Comparison of ENCODE assay signal across 8 cellular contexts in the genomic region with DNA sequence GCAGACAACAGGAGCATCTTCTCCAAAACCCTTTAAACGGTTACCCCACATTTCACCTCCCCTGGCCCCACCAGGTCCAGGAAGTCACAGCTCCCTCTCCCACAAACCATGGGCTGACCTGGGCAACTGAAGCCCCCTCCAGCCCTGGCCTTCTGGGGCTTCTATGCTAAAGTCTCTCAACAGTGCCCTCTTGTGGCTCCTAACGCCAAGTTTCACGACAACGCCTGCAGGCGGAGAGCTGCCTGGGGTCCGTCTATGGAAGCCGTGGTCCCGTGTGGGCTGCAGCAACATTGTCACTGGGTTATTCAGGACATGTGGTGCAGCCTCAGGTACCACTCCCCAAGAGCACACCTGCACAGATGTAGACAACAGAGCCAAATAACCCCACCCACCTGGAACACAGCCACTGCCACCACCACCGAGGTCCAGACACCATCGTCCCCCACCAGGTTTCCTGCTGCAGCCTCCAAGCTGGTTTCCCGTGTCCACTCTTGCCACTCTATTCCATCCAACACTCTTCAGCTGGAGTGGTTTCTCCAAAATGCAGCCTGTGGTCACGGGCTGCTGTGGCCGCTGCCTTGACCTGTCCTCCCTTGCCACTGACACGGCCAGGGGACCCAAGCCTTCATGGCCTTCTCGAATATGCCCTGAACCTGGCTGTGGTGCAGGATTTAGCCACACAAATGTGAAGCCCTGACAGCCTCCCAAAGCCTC. TPM values are rescaled to one million over a fixed set of nuclear protein-coding genes. Genes with fewer than 3 reads are reported as not detected.
DNase-seq lines count a peak whose midpoint lies in the region; ATAC-seq, FAIRE-seq and TF ChIP-seq lines count a peak whose summit lies in the region.

No MANE protein-coding gene starts in this region.

- DNase-seq in NCI-H2227 (lab: John Stamatoyannopoulos, UW; ENCODE audit: unreplicated experiment), result peak; percentile 27
- DNase-seq in NCI-H2227 treated with DMSO at 0.1 percent for 48 hours (lab: John Stamatoyannopoulos, UW), result no peak
- peak; percentile 73 for DNase-seq in SK-N-SH
- DNase-seq in cardiac fibroblast (ENCODE audit: low read depth in 2 of 2), result peak; percentile 26 to 40
- peak; percentile 24 to 43 for DNase-seq in memory B cell (ENCODE audit: low spot score in 2 of 2)
- no peak for DNase-seq in aorta
- DNase-seq in H54 (ENCODE audit: insufficient read length, low spot score), result no peak

- no peak for TF ChIP-seq EP300 in SK-N-SH (IDR thresholded peaks at IDR 0.05; ENCODE audit: borderline replicate concordance in 1 of 2, low read depth in 1 of 2, low read length in 1 of 2)

- no peak for TF ChIP-seq POLR2A in H54 (IDR thresholded peaks at IDR 0.05; ENCODE audit: low read depth, low read length)

- 55% methylated on average over 15 of the region's 15 CpGs for WGBS in SK-N-SH (ENCODE audit: low lambda C conversion rate)
- WGBS in aorta, 2 donors, result 42 to 43% methylated on average over 15 of the region's 15 CpGs

- H3K9me3 ChIP-seq in SK-N-SH (no peaks in the 10 kb centered on the region), aorta (ENCODE audit: control insufficient read depth, low read length) (no peaks in the 10 kb centered on the region)

- no peaks in the 10 kb centered on the region for H3K27me3 Mint-ChIP-seq in memory B cell

- H2AFZ ChIP-seq in SK-N-SH (ENCODE audit: low read depth), result no peak overlapping the region

- CTCF ChIA-PET in SK-N-SH (lab: Yijun Ruan, JAX), result interaction anchor here (0.6 to 1.6 kb wide), 11 partner anchors 12 to 733 kb away, joined by 3 to 6 read pairs (median 4); no protein-coding TSS in a partner anchor

- peak; percentile 47 for ATAC-seq in memory B cell (ENCODE audit: low read depth)
- ATAC-seq in aorta (ENCODE audit: low FRiP score), result peak; percentile 57
- no peak for ATAC-seq in GM19463 (IDR thresholded peaks at IDR 0.05; ENCODE audit: unreplicated experiment)

- FAIRE-seq in H54 (lab: Jason Lieb, UNC), result no peak

- no peak overlapping the region for H3K4me3 Mint-ChIP-seq in memory B cell

- H3K27ac Mint-ChIP-seq in memory B cell, result no peak overlapping the region

- H4K20me1 ChIP-seq in SK-N-SH (ENCODE audit: insufficient read depth), result no peaks in the 10 kb centered on the region

- H3K27ac ChIP-seq in SK-N-SH (ENCODE audit: low read depth in 2 of 2, low read length in 1 of 2) (no peak overlapping the region), aorta (ENCODE audit: low read depth in 1 of 2, low read length in 2 of 2) (no peak overlapping the region)

- H3K4me1 ChIP-seq in SK-N-SH (ENCODE audit: control insufficient read depth in 1 of 2, insufficient read depth in 2 of 2, low read depth in 1 of 2, low read length in 1 of 2), result no peaks in the 10 kb centered on the region
- no peaks in the 10 kb centered on the region for H3K4me1 ChIP-seq in aorta (ENCODE audit: control insufficient read depth in 1 of 2, insufficient read depth in 2 of 2, low read length in 2 of 2)

- no peaks in the 10 kb centered on the region for H3K36me3 ChIP-seq in SK-N-SH (replicated peaks in 1 of 2; ENCODE audit: control insufficient read depth in 1 of 2, insufficient read depth in 2 of 2, low read length in 1 of 2)
- H3K36me3 ChIP-seq in aorta (ENCODE audit: control insufficient read depth in 1 of 2, insufficient read depth in 2 of 2, low read length in 1 of 2), result no peaks in the 10 kb centered on the region

- TF ChIP-seq CTCF in SK-N-SH (IDR thresholded peaks at IDR 0.05) (peak; percentile 62), cardiac fibroblast (IDR thresholded peaks at IDR 0.05; ENCODE audit: low read depth, low read length) (peak; percentile 73)

- no peak overlapping the region; a peak in 1 of 4 replicates for H3K4me3 ChIP-seq in SK-N-SH (ENCODE audit: low read depth in 2 of 2, low read length in 1 of 2)
- H3K4me3 ChIP-seq in cardiac fibroblast (replicated peaks in 1 of 2; ENCODE audit: low read depth in 2 of 2, low read length in 2 of 2), result no peak overlapping the region
- H3K4me3 ChIP-seq in aorta (ENCODE audit: low read length in 2 of 2), result no peak overlapping the region

- H3F3A ChIP-seq in SK-N-SH (replicated peaks; ENCODE audit: insufficient read depth), result no peaks in the 10 kb centered on the region

- no peak overlapping the region for H3K9ac ChIP-seq in SK-N-SH

- H3K36me3 Mint-ChIP-seq in memory B cell, result no peaks in the 10 kb centered on the region

- no peaks in the 10 kb centered on the region for H3K27me3 ChIP-seq in SK-N-SH (ENCODE audit: insufficient read depth)
- H3K27me3 ChIP-seq in aorta (ENCODE audit: control insufficient read depth in 1 of 2, insufficient read depth in 2 of 2, low read length in 1 of 2), result no peaks in the 10 kb centered on the region

- H3K4me1 Mint-ChIP-seq in memory B cell, result peaks cover 3% of the 10 kb centered on the region

- intact Hi-C loops in aorta (cut with DNase I), result loop anchor here (2.0 to 5.0 kb wide), 2 partner anchors 735 to 736 kb away; no protein-coding TSS in a partner anchor

- POLR2A ChIA-PET in SK-N-SH (lab: Yijun Ruan, JAX), result no interaction called here

- H3K79me2 ChIP-seq in SK-N-SH (ENCODE audit: insufficient read depth), result no peaks in the 10 kb centered on the region

- TF ChIP-seq RAD21 in SK-N-SH (IDR thresholded peaks at IDR 0.05; ENCODE audit: low read length), result no peak

- H3K9me2 ChIP-seq in SK-N-SH, result no peaks in the 10 kb centered on the region

- H3K4me2 ChIP-seq in SK-N-SH, result no peak overlapping the region

- no peaks in the 10 kb centered on the region for H3K9me3 Mint-ChIP-seq in memory B cell

TF ChIP-seq in SK-N-SH, 30 proteins besides CTCF, POLR2A, EP300 and RAD21:
- TF ChIP-seq SMC3 (IDR thresholded peaks at IDR 0.05; ENCODE audit: low read depth, low read length) (peak; percentile 16; the same call in 1 of the 2 replicates), NFIC (IDR thresholded peaks at IDR 0.05; ENCODE audit: borderline replicate concordance) (no peak), RXRA (IDR thresholded peaks at IDR 0.05; ENCODE audit: borderline replicate concordance, low read depth) (no peak)
- TF ChIP-seq, protein P1, sequence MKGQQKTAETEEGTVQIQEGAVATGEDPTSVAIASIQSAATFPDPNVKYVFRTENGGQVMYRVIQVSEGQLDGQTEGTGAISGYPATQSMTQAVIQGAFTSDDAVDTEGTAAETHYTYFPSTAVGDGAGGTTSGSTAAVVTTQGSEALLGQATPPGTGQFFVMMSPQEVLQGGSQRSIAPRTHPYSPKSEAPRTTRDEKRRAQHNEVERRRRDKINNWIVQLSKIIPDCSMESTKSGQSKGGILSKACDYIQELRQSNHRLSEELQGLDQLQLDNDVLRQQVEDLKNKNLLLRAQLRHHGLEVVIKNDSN (IDR thresholded peaks at IDR 0.05; ENCODE audit: borderline replicate concordance, low read depth), result no peak
- TF ChIP-seq, protein P2, sequence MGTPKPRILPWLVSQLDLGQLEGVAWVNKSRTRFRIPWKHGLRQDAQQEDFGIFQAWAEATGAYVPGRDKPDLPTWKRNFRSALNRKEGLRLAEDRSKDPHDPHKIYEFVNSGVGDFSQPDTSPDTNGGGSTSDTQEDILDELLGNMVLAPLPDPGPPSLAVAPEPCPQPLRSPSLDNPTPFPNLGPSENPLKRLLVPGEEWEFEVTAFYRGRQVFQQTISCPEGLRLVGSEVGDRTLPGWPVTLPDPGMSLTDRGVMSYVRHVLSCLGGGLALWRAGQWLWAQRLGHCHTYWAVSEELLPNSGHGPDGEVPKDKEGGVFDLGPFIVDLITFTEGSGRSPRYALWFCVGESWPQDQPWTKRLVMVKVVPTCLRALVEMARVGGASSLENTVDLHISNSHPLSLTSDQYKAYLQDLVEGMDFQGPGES (IDR thresholded peaks at IDR 0.05; ENCODE audit: low read depth, low read length), result no peak

RNA-seq across cellular contexts. Expression of a gene that starts 19.1 kb away (rescaled TPM):
- polyA plus RNA-seq in SK-N-SH (2012; rRNA removed) (3.6 and 5.0 TPM in 2 replicates), aorta (1 to 10 TPM; 5.0 to 6.6 TPM)
- polyA plus RNA-seq in SK-N-SH (2012; cell fraction: cytosol; rRNA removed), result 3.2 and 4.6 TPM in 2 replicates
- 5.0 and 5.9 TPM in 2 replicates for polyA plus RNA-seq in SK-N-SH (2012; cell fraction: nucleus; rRNA removed)
- total RNA-seq in aorta, result 1 to 10 TPM; 2.2 to 3.5 TPM

Comparison
In these comparisons a context has a peak if more than half of its experiments do, and no peak if none do; other contexts are left out.
1. DNase-seq: peak in NCI-H2227 (single experiment), SK-N-SH (single experiment), cardiac fibroblast (2 of 2) and memory B cell (2 of 2); none in NCI-H2227 treated with DMSO at 0.1 percent for 48 hours (single experiment), aorta (0 of 2) and H54 (single experiment).